Comparison of ENCODE assay signal across 8 cellular contexts in genomic region chr17:58324409-58325288, GRCh38. TPM values are rescaled to one million over a fixed set of nuclear protein-coding genes. Genes with fewer than 3 reads are reported as not detected.
DNase-seq lines count a peak whose midpoint lies in the region; ATAC-seq, FAIRE-seq and TF ChIP-seq lines count a peak whose summit lies in the region.

No MANE protein-coding gene starts in this region.

- POLR2A ChIA-PET in AG04449 (lab: Yijun Ruan, JAX): interaction anchor here (1.4 to 1.5 kb wide), 2 partner anchors 13 to 14 kb away, joined by 4 read pairs; no protein-coding TSS in a partner anchor

- H3K27ac ChIP-seq in HUES48 (ENCODE audit: low read depth, low read length) (no peak overlapping the region), small intestine (ENCODE audit: low read depth in 1 of 2, low read length in 1 of 2) (no peak overlapping the region)

- H3K9me3 ChIP-seq in HUES48 (ENCODE audit: control insufficient read depth, insufficient read depth, low read length) (no peaks in the 10 kb centered on the region), adipocyte (ENCODE audit: control insufficient read depth, low read length) (no peaks in the 10 kb centered on the region), iPS-18c (ENCODE audit: control insufficient read depth, insufficient read depth, low read length) (no peaks in the 10 kb centered on the region), small intestine (ENCODE audit: control insufficient read depth, low read depth) (no peaks in the 10 kb centered on the region)

- CTCF ChIA-PET in AG04449 (lab: Yijun Ruan, JAX): interaction anchor here (2.4 to 3.9 kb wide), 3 partner anchors 8 to 93 kb away, joined by 8 to 22 read pairs (median 10); partner anchors contain the start of gene RNF43

- TF ChIP-seq CTCF in AG04449 (IDR thresholded peaks at IDR 0.05; ENCODE audit: insufficient read depth, low read length, missing control alignments): no peak

- H3K27me3 ChIP-seq in HUES48 (ENCODE audit: control insufficient read depth, insufficient read depth, low read length) (peaks cover 27% of the 10 kb centered on the region), adipocyte (replicated peaks; ENCODE audit: control insufficient read depth, insufficient read depth, low read length) (peaks cover 69% of the 10 kb centered on the region), small intestine (ENCODE audit: control insufficient read depth in 2 of 2, insufficient read depth in 2 of 2, low read length in 2 of 2) (peaks cover 0 to 2% of the 10 kb centered on the region in 2 donors)

- H3K4me3 ChIP-seq in AG04449 (ENCODE audit: low read depth, low read length) (peak overlapping the region; percentile 69), HUES48 (ENCODE audit: low read depth, low read length) (peak overlapping the region; percentile 77), adipocyte (ENCODE audit: low read length) (peak overlapping the region; percentile 70), iPS-18c (ENCODE audit: insufficient read depth, low read depth, low read length) (peak overlapping the region; percentile 69), small intestine (ENCODE audit: low read depth in 1 of 2, low read length in 2 of 2) (peak overlapping the region; percentile 36 to 55)

- ATAC-seq in HG03342 (IDR thresholded peaks at IDR 0.05; ENCODE audit: unreplicated experiment) (no peak), GM21381 (IDR thresholded peaks at IDR 0.05; ENCODE audit: unreplicated experiment) (no peak), GM21717 (IDR thresholded peaks at IDR 0.05; ENCODE audit: unreplicated experiment) (no peak)

- H3K4me1 ChIP-seq in HUES48 (ENCODE audit: control insufficient read depth, insufficient read depth, low read length): peaks cover 22% of the 10 kb centered on the region
- peaks cover 4% of the 10 kb centered on the region for H3K4me1 ChIP-seq in adipocyte (ENCODE audit: control insufficient read depth, insufficient read depth, low read length)
- peaks cover 0 to 3% of the 10 kb centered on the region in 2 donors for H3K4me1 ChIP-seq in small intestine (ENCODE audit: control insufficient read depth in 2 of 2, insufficient read depth in 1 of 2, low read depth in 1 of 2, low read length in 1 of 2)

- DNase-seq in AG04449 (ENCODE audit: low read depth, low spot score): no peak
- peak; percentile 43 for DNase-seq in adipocyte (ENCODE audit: low read depth)
- DNase-seq in small intestine: no peak

- H3K36me3 ChIP-seq in HUES48 (ENCODE audit: control insufficient read depth, insufficient read depth, low read length): no peaks in the 10 kb centered on the region
- no peaks in the 10 kb centered on the region for H3K36me3 ChIP-seq in adipocyte (ENCODE audit: control insufficient read depth, insufficient read depth, low read length, severe bottlenecking)
- no peaks in the 10 kb centered on the region for H3K36me3 ChIP-seq in small intestine (ENCODE audit: control insufficient read depth in 2 of 2, insufficient read depth in 2 of 2, low read length in 2 of 2)

- WGBS in small intestine, 3 donors: 12 to 24% (median 13%) methylated on average over 31 to 66 of the region's 66 CpGs

- H3K9ac ChIP-seq in HUES48 (ENCODE audit: low read depth, low read length) (peak overlapping the region; percentile 57), adipocyte (ENCODE audit: low read length) (peak overlapping the region; percentile 51)

- FAIRE-seq in small intestine (lab: Jason Lieb, UNC): no peak

RNA-seq across cellular contexts. Expression of gene TSPOAP1, which starts 3.9 kb away (rescaled TPM):
- 1 to 10 TPM in 2 of 3 donors, under 1 TPM in 1; 0.89 to 3.1 (median 2.2) TPM for polyA plus RNA-seq in small intestine

RNA-seq across cellular contexts. Expression of gene SUPT4H1, which starts 27.4 kb away (rescaled TPM):
- 10 to 100 TPM; 70.3 to 79.8 (median 79.6) TPM for polyA plus RNA-seq in small intestine

RNA-seq across cellular contexts. Expression of gene MPO, which starts 43.9 kb away (rescaled TPM):
- under 1 TPM in 1 of 3 donors, not detected in 2; 0.12 TPM for polyA plus RNA-seq in small intestine
